In the genomic region with DNA sequence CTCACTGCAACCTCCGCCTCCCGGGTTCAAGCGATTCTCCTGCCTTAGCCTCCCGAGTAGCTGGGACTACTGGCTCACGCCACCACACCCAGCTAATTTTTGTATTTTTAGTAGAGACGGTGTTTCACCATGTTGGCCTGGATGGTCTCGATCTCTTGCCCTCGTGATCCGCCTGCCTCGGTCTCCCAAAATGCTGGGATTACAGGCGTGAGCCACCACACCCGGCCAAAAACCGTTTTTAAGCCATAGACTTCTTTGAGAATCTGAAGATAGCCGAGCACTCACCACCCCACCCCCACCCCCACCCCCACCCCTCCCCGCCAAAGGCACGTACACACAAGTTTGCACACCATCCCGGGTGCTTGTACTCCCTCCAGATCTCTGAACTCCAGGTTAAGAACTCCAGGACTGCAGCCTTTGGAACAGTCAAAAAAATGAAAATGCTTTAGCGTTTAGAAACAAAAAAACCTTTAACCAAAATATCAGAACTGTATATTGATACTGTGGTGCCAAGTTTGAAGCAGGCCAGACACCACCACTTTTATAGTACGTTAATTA, we compare ENCODE assay signal across 8 cellular contexts. TPM values are rescaled to one million over a fixed set of nuclear protein-coding genes. Genes with fewer than 3 reads are reported as not detected.
DNase-seq lines count a peak whose midpoint lies in the region; ATAC-seq and TF ChIP-seq lines count a peak whose summit lies in the region.

No MANE protein-coding gene starts in this region.

- peak overlapping the region; percentile 95 for H3K4me2 ChIP-seq in SU-DHL-6 (ENCODE audit: low read depth, low read length, poor library complexity, severe bottlenecking)

- H4K20me1 ChIP-seq in SU-DHL-6 (ENCODE audit: low read depth, low read length): peaks cover 6% of the 10 kb centered on the region; the same call in 1 of the 2 replicates

- H3K9me3 ChIP-seq in HAP-1: no peaks in the 10 kb centered on the region
- H3K9me3 ChIP-seq in SU-DHL-6 (ENCODE audit: insufficient read depth, low read length): no peaks in the 10 kb centered on the region

- in situ Hi-C loops in HAP-1 (cut with MboI; ENCODE audit: low sequenced_read_pairs): loop anchor here (10.0 kb wide), 1 partner anchor 66 kb away; a partner anchor contains a TSS

- TF ChIP-seq CTCF in SU-DHL-6 (IDR thresholded peaks at IDR 0.05; ENCODE audit: insufficient read depth, low read length, poor library complexity, severe bottlenecking) (no peak), fibroblast of villous mesenchyme (IDR thresholded peaks at IDR 0.05; ENCODE audit: insufficient read depth, low read depth, low read length) (no peak)

- ATAC-seq in HG02678 (IDR thresholded peaks at IDR 0.05; ENCODE audit: unreplicated experiment) (no peak), HG03025 (IDR thresholded peaks at IDR 0.05; ENCODE audit: low FRiP score, unreplicated experiment) (no peak)

- H3K36me3 ChIP-seq in HAP-1 (replicated peaks) (peaks cover 11% of the 10 kb centered on the region), SU-DHL-6 (ENCODE audit: low read length) (no peaks in the 10 kb centered on the region)

- peak overlapping the region; percentile 95 for H3K9ac ChIP-seq in SU-DHL-6 (ENCODE audit: low read length)

- DNase-seq in HAP-1 (ENCODE audit: low spot score in 2 of 2) (peak; percentile 34 to 35), fibroblast of villous mesenchyme (ENCODE audit: low read depth) (no peak), dedifferentiated amniotic fluid mesenchymal stem cell (ENCODE audit: extremely low spot score) (no peak), COLO829 (ENCODE audit: low spot score) (no peak)

- peaks cover 62% of the 10 kb centered on the region for H3K79me2 ChIP-seq in SU-DHL-6 (ENCODE audit: insufficient read depth, low read length)

- H3K4me1 ChIP-seq in HAP-1: peaks cover 13% of the 10 kb centered on the region

- H3F3A ChIP-seq in SU-DHL-6 (ENCODE audit: insufficient read depth): peaks cover 5% of the 10 kb centered on the region; the same call in 1 of the 2 replicates

- no peaks in the 10 kb centered on the region for H3K9me2 ChIP-seq in SU-DHL-6 (replicated peaks; ENCODE audit: insufficient read depth, low read length)

- H3K4me3 ChIP-seq in HAP-1 (peak overlapping the region; percentile 96), SU-DHL-6 (ENCODE audit: insufficient read depth, low read length, poor library complexity, severe bottlenecking) (peak overlapping the region; percentile 76), fibroblast of villous mesenchyme (ENCODE audit: low read depth, low read length) (peak overlapping the region; percentile 96), skin epidermis (peak overlapping the region; percentile 52 to 100 (median 93))

- no peak overlapping the region for H3K27ac ChIP-seq in SU-DHL-6 (ENCODE audit: low read depth, low read length)
- H3K27ac ChIP-seq in skin epidermis: peak overlapping the region in 17 of 21 experiments; percentile 9 to 100 (median 96)

- H3K27me3 ChIP-seq in HAP-1 (ENCODE audit: low read depth) (no peaks in the 10 kb centered on the region), SU-DHL-6 (ENCODE audit: low read length) (no peaks in the 10 kb centered on the region)

- H2AFZ ChIP-seq in SU-DHL-6 (ENCODE audit: low read depth, low read length, severe bottlenecking): no peak overlapping the region

RNA-seq across cellular contexts. Expression of a gene that starts 1.5 kb away (rescaled TPM):
- 40.3 and 57.4 TPM in 2 replicates for total RNA-seq in fibroblast of villous mesenchyme

RNA-seq across cellular contexts. Expression of a gene that starts 48.3 kb away (rescaled TPM):
- 0.32 and 0.43 TPM in 2 replicates for total RNA-seq in fibroblast of villous mesenchyme

RNA-seq across cellular contexts. Expression of a gene that starts 59.9 kb away (rescaled TPM):
- 13.2 and 14.7 TPM in 2 replicates for total RNA-seq in fibroblast of villous mesenchyme

Comparison
In these comparisons a context has a peak if more than half of its experiments do, and no peak if none do; other contexts are left out.
1. DNase-seq: peak in HAP-1 (2 of 2); none in fibroblast of villous mesenchyme (single experiment), dedifferentiated amniotic fluid mesenchymal stem cell (single experiment) and COLO829 (single experiment).
2. Peak in every context shown above with its lines, with median percentiles within 50 percentile points of each other: H3K4me3 ChIP-seq.